Comparison of ENCODE assay signal across 9 cellular contexts in genomic region chr7:610531-611280, GRCh38.
DNase-seq lines count a peak whose midpoint lies in the region; ATAC-seq and TF ChIP-seq lines count a peak whose summit lies in the region.
"Had no signal": no experiment of that assay in that cellular context is flagged by ENCODE, and none has a peak within 500 bp of the region (broad histone marks: within the 10 kb centered on the region; RNA-seq: fewer than 3 reads in every experiment).

No MANE protein-coding gene starts in this region.

- H3K9me3 ChIP-seq in CD8-positive, alpha-beta memory T cell (ENCODE audit: low read length), result no peaks in the 10 kb centered on the region
- no peaks in the 10 kb centered on the region for H3K9me3 ChIP-seq in ovary

- peaks cover 39% of the 10 kb centered on the region for H3K4me1 ChIP-seq in CD8-positive, alpha-beta memory T cell (ENCODE audit: insufficient read depth, low read length)
- H3K4me1 ChIP-seq in ovary (ENCODE audit: insufficient read depth), result peaks cover 3% of the 10 kb centered on the region

- intact Hi-C loops in ovary (cut with DNase I), result no loop called here

- H3K27me3 ChIP-seq in CD8-positive, alpha-beta memory T cell (ENCODE audit: insufficient read depth, low read length, poor library complexity, severe bottlenecking), result no peaks in the 10 kb centered on the region
- no peaks in the 10 kb centered on the region for H3K27me3 ChIP-seq in ovary

- ATAC-seq in activated CD8-positive, alpha-beta T cell treated with anti-CD3 and anti-CD28 coated beads, Interleukin-2, amount 10 ng/mL, durations not matched to agents 7 days and 5 days, result peak; percentile 59
- ATAC-seq in HG03521 (IDR thresholded peaks at IDR 0.05; ENCODE audit: unreplicated experiment) (no peak), GM21526 (IDR thresholded peaks at IDR 0.05; ENCODE audit: low FRiP score, unreplicated experiment) (no peak)

- H3K4me1 Mint-ChIP-seq in CD8-positive, alpha-beta memory T cell, result peaks cover 45 to 55% (median 54%) of the 10 kb centered on the region in 3 donors
- peaks cover 79% of the 10 kb centered on the region for H3K4me1 Mint-ChIP-seq in activated CD8-positive, alpha-beta T cell treated with anti-CD3 and anti-CD28 coated beads, Interleukin-2, amount 10 ng/mL, durations not matched to agents 7 days and 5 days (ENCODE audit: low read depth)

- peak overlapping the region; percentile 12 for H3K4me3 ChIP-seq in CD8-positive, alpha-beta memory T cell (ENCODE audit: low read length)
- H3K4me3 ChIP-seq in fibroblast of the aortic adventitia (ENCODE audit: low read depth, low read length), result no peak overlapping the region
- no peak overlapping the region for H3K4me3 ChIP-seq in ovary
- H3K4me3 ChIP-seq: PC-9 had no signal

- H3K27ac Mint-ChIP-seq in CD8-positive, alpha-beta memory T cell, result peak overlapping the region; percentile 89 to 100 (median 96)
- H3K27ac Mint-ChIP-seq in activated CD8-positive, alpha-beta T cell treated with anti-CD3 and anti-CD28 coated beads, Interleukin-2, amount 10 ng/mL, durations not matched to agents 7 days and 5 days, result peak overlapping the region; percentile 97

- H3K27me3 Mint-ChIP-seq in CD8-positive, alpha-beta memory T cell, result no peaks in the 10 kb centered on the region
- no peaks in the 10 kb centered on the region for H3K27me3 Mint-ChIP-seq in activated CD8-positive, alpha-beta T cell treated with anti-CD3 and anti-CD28 coated beads, Interleukin-2, amount 10 ng/mL, durations not matched to agents 7 days and 5 days (ENCODE audit: low read depth)

- no peaks in the 10 kb centered on the region for H3K36me3 ChIP-seq in CD8-positive, alpha-beta memory T cell (ENCODE audit: insufficient read depth, low read length)
- no peaks in the 10 kb centered on the region for H3K36me3 ChIP-seq in ovary

- TF ChIP-seq EP300 in ovary (IDR thresholded peaks at IDR 0.05), result no peak

- H3K27ac ChIP-seq in CD8-positive, alpha-beta memory T cell (ENCODE audit: low read depth, low read length), result peak overlapping the region; percentile 74
- H3K27ac ChIP-seq in ovary, result no peak overlapping the region
- H3K27ac ChIP-seq: PC-9 had no signal

- peaks cover 0 to 3% (median 0%) of the 10 kb centered on the region in 5 donors for H3K9me3 Mint-ChIP-seq in CD8-positive, alpha-beta memory T cell
- no peaks in the 10 kb centered on the region for H3K9me3 Mint-ChIP-seq in activated CD8-positive, alpha-beta T cell treated with anti-CD3 and anti-CD28 coated beads, Interleukin-2, amount 10 ng/mL, durations not matched to agents 7 days and 5 days (ENCODE audit: insufficient read depth)

- H3K4me3 Mint-ChIP-seq in CD8-positive, alpha-beta memory T cell, result peak overlapping the region in 6 of 7 donors; percentile 59 to 83 (median 77)
- peak overlapping the region; percentile 68 for H3K4me3 Mint-ChIP-seq in activated CD8-positive, alpha-beta T cell treated with anti-CD3 and anti-CD28 coated beads, Interleukin-2, amount 10 ng/mL, durations not matched to agents 7 days and 5 days

- H3K36me3 Mint-ChIP-seq in CD8-positive, alpha-beta memory T cell, result peaks cover 5 to 11% (median 10%) of the 10 kb centered on the region in 3 donors
- peaks cover 57% of the 10 kb centered on the region for H3K36me3 Mint-ChIP-seq in activated CD8-positive, alpha-beta T cell treated with anti-CD3 and anti-CD28 coated beads, Interleukin-2, amount 10 ng/mL, durations not matched to agents 7 days and 5 days (ENCODE audit: low read depth)

- TF ChIP-seq CTCF in fibroblast of the aortic adventitia (IDR thresholded peaks at IDR 0.05; ENCODE audit: insufficient read depth, low read length), result no peak
- no peak for TF ChIP-seq CTCF in ovary (IDR thresholded peaks at IDR 0.05)

- peak in 2 of 5 donors; percentile 55 to 78 for DNase-seq in CD8-positive, alpha-beta memory T cell
- peak; percentile 55 for DNase-seq in activated CD8-positive, alpha-beta T cell treated with anti-CD3 and anti-CD28 coated beads, Interleukin-2, amount 10 ng/mL, durations not matched to agents 7 days and 5 days
- peak; percentile 24 for DNase-seq in fibroblast of the aortic adventitia (ENCODE audit: low read depth)
- DNase-seq in ovary, result peak in 4 of 5 donors; percentile 51 to 76 (median 56)
- no peak for DNase-seq in pons (ENCODE audit: low spot score)
- no peak for DNase-seq in OCI-M1 (lab: John Stamatoyannopoulos, UW)
- DNase-seq: PC-9 had no signal

- CTCF ChIA-PET in CD8-positive, alpha-beta memory T cell (lab: Charles Lee), result no interaction called here
- CTCF ChIA-PET in activated CD8-positive, alpha-beta T cell treated with anti-CD3 and anti-CD28 coated beads, Interleukin-2, amount 10 ng/mL, durations not matched to agents 7 days and 5 days (lab: Charles Lee), result interaction anchor here (0.7 to 1.7 kb wide), 2 partner anchors 8 to 11 kb away, joined by 3 to 7 read pairs; no protein-coding TSS in a partner anchor

- POLR2A ChIA-PET in CD8-positive, alpha-beta memory T cell (lab: Charles Lee), result interaction anchor here (0.6 kb wide), 1 partner anchor 1942 kb away, joined by 3 read pairs; no protein-coding TSS in a partner anchor
- POLR2A ChIA-PET in activated CD8-positive, alpha-beta T cell treated with anti-CD3 and anti-CD28 coated beads, Interleukin-2, amount 10 ng/mL, durations not matched to agents 7 days and 5 days (lab: Charles Lee), result interaction anchor here (0.8 to 3.7 kb wide), 6 partner anchors 8 to 528 kb away, joined by 3 to 29 read pairs (median 4); a partner anchor contains a TSS

- 33 to 41% (median 33%) methylated on average over 21 of the region's 21 CpGs for WGBS in ovary, 3 donors

- no peak for TF ChIP-seq POLR2A in ovary (IDR thresholded peaks at IDR 0.05)

Comparison
In these comparisons a context has a peak if more than half of its experiments do, and no peak if none do; other contexts are left out.
1. DNase-seq: peak in activated CD8-positive, alpha-beta T cell treated with anti-CD3 and anti-CD28 coated beads, Interleukin-2, amount 10 ng/mL, durations not matched to agents 7 days and 5 days (single experiment), fibroblast of the aortic adventitia (single experiment) and ovary (4 of 5); none in pons (single experiment) and OCI-M1 (single experiment).